Comparison of ENCODE assay signal across 15 cellular contexts in the genomic region with DNA sequence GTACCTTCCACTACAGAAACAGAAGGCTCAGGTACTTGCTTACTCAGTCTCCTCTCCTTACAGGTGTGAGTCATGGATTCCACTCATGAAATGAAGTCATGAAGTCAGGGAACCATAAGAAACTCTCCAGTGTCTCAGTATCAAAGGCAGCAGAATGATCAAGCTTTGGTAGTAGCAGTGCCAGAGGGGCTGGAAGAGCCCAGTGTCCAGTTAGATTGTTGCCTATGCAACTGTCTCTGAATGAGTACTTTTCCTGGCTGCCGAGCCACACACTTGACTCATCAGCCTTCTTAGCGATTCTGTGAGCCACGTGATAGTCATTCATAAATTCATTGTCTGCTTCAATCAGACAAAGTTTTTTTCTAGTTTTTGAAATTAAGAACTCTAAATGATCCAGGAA. TPM values are rescaled to one million over a fixed set of nuclear protein-coding genes. Genes with fewer than 3 reads are reported as not detected.
DNase-seq lines count a peak whose midpoint lies in the region; ATAC-seq, FAIRE-seq and TF ChIP-seq lines count a peak whose summit lies in the region.
"Had no signal": no experiment of that assay in that cellular context is flagged by ENCODE, and none has a peak within 500 bp of the region (broad histone marks: within the 10 kb centered on the region; RNA-seq: fewer than 3 reads in every experiment).

No MANE protein-coding gene starts in this region.

- no peak overlapping the region for H3K9ac ChIP-seq in neural progenitor cell

- H3K36me3 ChIP-seq in kidney epithelial cell (ENCODE audit: control insufficient read depth, insufficient read depth, low read length) (no peaks in the 10 kb centered on the region), neural progenitor cell (no peaks in the 10 kb centered on the region)
- H3K36me3 ChIP-seq: HAP-1 had no signal

- TF ChIP-seq CTCF in kidney epithelial cell (IDR thresholded peaks at IDR 0.05; ENCODE audit: insufficient read depth, low read length, poor library complexity, severe bottlenecking) (no peak), neural progenitor cell (IDR thresholded peaks at IDR 0.05) (no peak)

- intact Hi-C loops in left ventricle myocardium superior (cut with micrococcal nuclease): no loop called here

- no peaks in the 10 kb centered on the region for H3K79me2 ChIP-seq in neural progenitor cell (ENCODE audit: low read depth)
- H3K79me2 ChIP-seq: hepatocyte had no signal

- H3K4me3 Mint-ChIP-seq in T-helper 2 cell treated with Interferon-gamma antibody and Interleukin-4, amounts not matched to agents 5 μg/mL and 100 μg/mL, for 36 hours: no peak overlapping the region
- H3K4me3 Mint-ChIP-seq in activated naive CD8-positive, alpha-beta T cell: no peak overlapping the region
- no peak overlapping the region for H3K4me3 Mint-ChIP-seq in neural progenitor cell

- peaks cover 5% of the 10 kb centered on the region for H3K36me3 Mint-ChIP-seq in T-helper 2 cell treated with Interferon-gamma antibody and Interleukin-4, amounts not matched to agents 5 μg/mL and 100 μg/mL, for 36 hours (ENCODE audit: low read depth)
- H3K36me3 Mint-ChIP-seq in activated naive CD8-positive, alpha-beta T cell: peaks cover under 1% of the 10 kb centered on the region
- peaks cover 4% of the 10 kb centered on the region for H3K36me3 Mint-ChIP-seq in neural progenitor cell

- H3K4me2 ChIP-seq in neural progenitor cell: no peak overlapping the region
- H3K4me2 ChIP-seq: hepatocyte had no signal

- no peak overlapping the region for H2AFZ ChIP-seq in neural progenitor cell (replicated peaks)
- H2AFZ ChIP-seq: hepatocyte had no signal

- ATAC-seq in left ventricle myocardium superior: no peak
- ATAC-seq in GM18909 (IDR thresholded peaks at IDR 0.05; ENCODE audit: poor library complexity, unreplicated experiment): no peak
- ATAC-seq: SK-N-SH treated with all-trans-retinoic acid at 6 μM for 48 hours had no signal

- no peak overlapping the region for H3K27ac Mint-ChIP-seq in T-helper 2 cell treated with Interferon-gamma antibody and Interleukin-4, amounts not matched to agents 5 μg/mL and 100 μg/mL, for 36 hours
- H3K27ac Mint-ChIP-seq in activated naive CD8-positive, alpha-beta T cell: peak overlapping the region; percentile 51
- H3K27ac Mint-ChIP-seq in neural progenitor cell: no peak overlapping the region

- peaks cover 18% of the 10 kb centered on the region for H3K9me3 Mint-ChIP-seq in T-helper 2 cell treated with Interferon-gamma antibody and Interleukin-4, amounts not matched to agents 5 μg/mL and 100 μg/mL, for 36 hours
- H3K9me3 Mint-ChIP-seq in activated naive CD8-positive, alpha-beta T cell (ENCODE audit: low read depth): peaks cover 8% of the 10 kb centered on the region
- peaks cover 24% of the 10 kb centered on the region for H3K9me3 Mint-ChIP-seq in neural progenitor cell

- H3K27me3 ChIP-seq in kidney epithelial cell (ENCODE audit: control insufficient read depth, insufficient read depth, low read length): no peaks in the 10 kb centered on the region
- H3K27me3 ChIP-seq in neural progenitor cell: no peaks in the 10 kb centered on the region
- H3K27me3 ChIP-seq: hepatocyte had no signal

- no peaks in the 10 kb centered on the region for H4K20me1 ChIP-seq in neural progenitor cell (ENCODE audit: low read depth)

- H3K9me3 ChIP-seq in neural progenitor cell (ENCODE audit: low read depth): no peaks in the 10 kb centered on the region
- H3K9me3 ChIP-seq: HAP-1 had no signal

- peak; percentile 59 for DNase-seq in T-helper 2 cell treated with Interferon-gamma antibody and Interleukin-4, amounts not matched to agents 5 μg/mL and 100 μg/mL, for 36 hours (ENCODE audit: low spot score)
- DNase-seq in T-helper 2 cell (no peak), GM18507 (ENCODE audit: extremely low spot score, insufficient read length, low read depth) (no peak), kidney epithelial cell (ENCODE audit: low read depth) (peak; percentile 64), neural progenitor cell (ENCODE audit: low spot score) (no peak), left ventricle myocardium superior (no peak)
- DNase-seq: activated effector memory CD4-positive, alpha-beta T cell treated with anti-CD3 and anti-CD28 coated beads, Interleukin-2, amount 50 U/mL, for 16 hours; NCI-H2107; NK-92 treated with Interleukin-12 subunit alpha and Interleukin-12 subunit beta, amount 100 ng/mL, for 24 hours had no signal

- no peaks in the 10 kb centered on the region for H3K27me3 Mint-ChIP-seq in T-helper 2 cell treated with Interferon-gamma antibody and Interleukin-4, amounts not matched to agents 5 μg/mL and 100 μg/mL, for 36 hours (ENCODE audit: low read depth)
- peaks cover 1% of the 10 kb centered on the region for H3K27me3 Mint-ChIP-seq in activated naive CD8-positive, alpha-beta T cell
- H3K27me3 Mint-ChIP-seq in neural progenitor cell (ENCODE audit: insufficient read depth, low read depth): no peaks in the 10 kb centered on the region

- H3K4me1 ChIP-seq in neural progenitor cell: no peaks in the 10 kb centered on the region

- peaks cover 9% of the 10 kb centered on the region for H3K4me1 Mint-ChIP-seq in T-helper 2 cell treated with Interferon-gamma antibody and Interleukin-4, amounts not matched to agents 5 μg/mL and 100 μg/mL, for 36 hours (ENCODE audit: low read depth)
- peaks cover 12% of the 10 kb centered on the region for H3K4me1 Mint-ChIP-seq in activated naive CD8-positive, alpha-beta T cell (ENCODE audit: low read depth)
- no peaks in the 10 kb centered on the region for H3K4me1 Mint-ChIP-seq in neural progenitor cell

- peak; percentile 39 for FAIRE-seq in GM18507 (lab: Jason Lieb, UNC)

- H3K4me3 ChIP-seq in kidney epithelial cell (ENCODE audit: low read depth, low read length) (no peak overlapping the region), neural progenitor cell (no peak overlapping the region)
- H3K4me3 ChIP-seq: HAP-1, hepatocyte had no signal

- H3F3A ChIP-seq in neural progenitor cell (ENCODE audit: low read depth): no peaks in the 10 kb centered on the region

- H3K27ac ChIP-seq in neural progenitor cell: no peak overlapping the region
- H3K27ac ChIP-seq: 22Rv1, hepatocyte had no signal

RNA-seq across cellular contexts. Expression of a gene that starts 52.2 kb away (rescaled TPM):
- 11.0 and 18.2 TPM in 2 replicates for total RNA-seq in kidney epithelial cell
- total RNA-seq in neural progenitor cell (ENCODE audit: low replicate concordance): 4.5 and 6.0 TPM in 2 replicates
- 27.0 TPM for total RNA-seq in left ventricle myocardium superior

Comparison
In these comparisons a context has a peak if more than half of its experiments do, and no peak if none do; other contexts are left out.
1. DNase-seq: peak in T-helper 2 cell treated with Interferon-gamma antibody and Interleukin-4, amounts not matched to agents 5 μg/mL and 100 μg/mL, for 36 hours (single experiment) and kidney epithelial cell (single experiment); none in T-helper 2 cell (0 of 5), GM18507 (single experiment), neural progenitor cell (single experiment) and left ventricle myocardium superior (single experiment).